In genomic region chr2:9423100-9423921, GRCh38 we compare ENCODE assay signal across 8 cellular contexts. TPM values are rescaled to one million over a fixed set of nuclear protein-coding genes. Genes with fewer than 3 reads are reported as not detected.
DNase-seq lines count a peak whose midpoint lies in the region; TF ChIP-seq lines count a peak whose summit lies in the region.

Gene CPSF3, plus strand, starts transcription at chr2:9423654. Its CDS starts 120 bp downstream, at chr2:9423774.
Gene ITGB1BP1, minus strand, starts transcription at chr2:9423528. Its CDS starts 4,831 bp downstream, at chr2:9418697.

- peaks cover 15% of the 10 kb centered on the region for H3K4me1 ChIP-seq in effector memory CD4-positive, alpha-beta T cell (ENCODE audit: control insufficient read depth, insufficient read depth, low read length, poor library complexity, severe bottlenecking)

- H3K4me3 ChIP-seq in effector memory CD4-positive, alpha-beta T cell (ENCODE audit: insufficient read depth, low read depth, low read length, poor library complexity, severe bottlenecking): peak within 1 kb of the TSS; percentile 76

- POLR2A ChIA-PET in activated CD8-positive, alpha-beta memory T cell treated with anti-CD3 and anti-CD28 coated beads for 36 hours (lab: Charles Lee): interaction anchor here (0.6 to 2.3 kb wide), 4 partner anchors 11 to 132 kb away, joined by 3 to 10 read pairs (median 6); partner anchors contain the start of gene ADAM17

- no peaks in the 10 kb centered on the region for H3K9me3 ChIP-seq in effector memory CD4-positive, alpha-beta T cell (ENCODE audit: control insufficient read depth, low read length)

- DNase-seq in CMK (ENCODE audit: low read depth): peak; percentile 97
- peak; percentile 99 for DNase-seq in GM20000 (ENCODE audit: low spot score)
- DNase-seq in HT-29 (ENCODE audit: low spot score): peak; percentile 98
- DNase-seq in NOMO-1 (lab: John Stamatoyannopoulos, UW; ENCODE audit: unreplicated experiment in 2 of 2): peak; percentile 96 to 98
- DNase-seq in effector memory CD4-positive, alpha-beta T cell: peak; percentile 91 to 94 (median 93)
- DNase-seq in medulla oblongata (ENCODE audit: extremely low spot score): peak; percentile 99
- peak; percentile 95 for DNase-seq in stimulated activated CD8-positive, alpha-beta memory T cell treated with anti-CD3 and anti-CD28 coated beads, Interleukin-12 subunit alpha, Interleukin-12 subunit beta, amount 100 ng/mL, for 1 hour (ENCODE audit: low read depth)

- TF ChIP-seq CTCF in GM20000 (IDR thresholded peaks at IDR 0.05; ENCODE audit: extremely low read depth, missing control alignments): no peak

- no peaks in the 10 kb centered on the region for H3K36me3 ChIP-seq in effector memory CD4-positive, alpha-beta T cell (ENCODE audit: control insufficient read depth, insufficient read depth, low read length)

- no peaks in the 10 kb centered on the region for H3K27me3 ChIP-seq in effector memory CD4-positive, alpha-beta T cell (replicated peaks; ENCODE audit: control insufficient read depth, insufficient read depth, low read length, poor library complexity, severe bottlenecking)

- peak within 1 kb of the TSS; percentile 70 for H3K27ac ChIP-seq in effector memory CD4-positive, alpha-beta T cell (ENCODE audit: insufficient read depth, low read length, poor library complexity, severe bottlenecking)

- CTCF ChIA-PET in activated CD8-positive, alpha-beta memory T cell treated with anti-CD3 and anti-CD28 coated beads for 36 hours (lab: Charles Lee): interaction anchor here (0.7 to 2.2 kb wide), 2 partner anchors 51 to 282 kb away, joined by 3 to 9 read pairs; partner anchors contain the start of gene IAH1

RNA-seq across cellular contexts. Expression of gene CPSF3, which starts in this region (rescaled TPM):
- 31.7 and 43.9 TPM in 2 replicates for total RNA-seq in HT-29 (2014; rRNA removed; shearing (Covaris generic))
- total RNA-seq in activated CD8-positive, alpha-beta memory T cell treated with anti-CD3 and anti-CD28 coated beads for 36 hours: 10 to 100 TPM; 79.6 to 84.4 TPM

RNA-seq across cellular contexts. Expression of gene ITGB1BP1, which starts in this region (rescaled TPM):
- 27.4 and 33.5 TPM in 2 replicates for total RNA-seq in HT-29 (2014; rRNA removed; shearing (Covaris generic))
- 100 to 1,000 TPM; 176 to 196 TPM for total RNA-seq in activated CD8-positive, alpha-beta memory T cell treated with anti-CD3 and anti-CD28 coated beads for 36 hours

Comparison
In these comparisons a context has a peak if more than half of its experiments do, and no peak if none do; other contexts are left out.
1. Peak in every context shown above with its lines: DNase-seq, H3K4me3 ChIP-seq and H3K27ac ChIP-seq.